1 cellular context compared by ENCODE assay signal in genomic region chr15:70703066-70703465, GRCh38.
TF ChIP-seq lines count a peak whose summit lies in the region.

No MANE protein-coding gene starts in this region.

TF ChIP-seq in HepG2, 621 proteins besides CTCF, POLR2A, EP300 and RAD21 (continued from another document):
- TF ChIP-seq, protein P1, sequence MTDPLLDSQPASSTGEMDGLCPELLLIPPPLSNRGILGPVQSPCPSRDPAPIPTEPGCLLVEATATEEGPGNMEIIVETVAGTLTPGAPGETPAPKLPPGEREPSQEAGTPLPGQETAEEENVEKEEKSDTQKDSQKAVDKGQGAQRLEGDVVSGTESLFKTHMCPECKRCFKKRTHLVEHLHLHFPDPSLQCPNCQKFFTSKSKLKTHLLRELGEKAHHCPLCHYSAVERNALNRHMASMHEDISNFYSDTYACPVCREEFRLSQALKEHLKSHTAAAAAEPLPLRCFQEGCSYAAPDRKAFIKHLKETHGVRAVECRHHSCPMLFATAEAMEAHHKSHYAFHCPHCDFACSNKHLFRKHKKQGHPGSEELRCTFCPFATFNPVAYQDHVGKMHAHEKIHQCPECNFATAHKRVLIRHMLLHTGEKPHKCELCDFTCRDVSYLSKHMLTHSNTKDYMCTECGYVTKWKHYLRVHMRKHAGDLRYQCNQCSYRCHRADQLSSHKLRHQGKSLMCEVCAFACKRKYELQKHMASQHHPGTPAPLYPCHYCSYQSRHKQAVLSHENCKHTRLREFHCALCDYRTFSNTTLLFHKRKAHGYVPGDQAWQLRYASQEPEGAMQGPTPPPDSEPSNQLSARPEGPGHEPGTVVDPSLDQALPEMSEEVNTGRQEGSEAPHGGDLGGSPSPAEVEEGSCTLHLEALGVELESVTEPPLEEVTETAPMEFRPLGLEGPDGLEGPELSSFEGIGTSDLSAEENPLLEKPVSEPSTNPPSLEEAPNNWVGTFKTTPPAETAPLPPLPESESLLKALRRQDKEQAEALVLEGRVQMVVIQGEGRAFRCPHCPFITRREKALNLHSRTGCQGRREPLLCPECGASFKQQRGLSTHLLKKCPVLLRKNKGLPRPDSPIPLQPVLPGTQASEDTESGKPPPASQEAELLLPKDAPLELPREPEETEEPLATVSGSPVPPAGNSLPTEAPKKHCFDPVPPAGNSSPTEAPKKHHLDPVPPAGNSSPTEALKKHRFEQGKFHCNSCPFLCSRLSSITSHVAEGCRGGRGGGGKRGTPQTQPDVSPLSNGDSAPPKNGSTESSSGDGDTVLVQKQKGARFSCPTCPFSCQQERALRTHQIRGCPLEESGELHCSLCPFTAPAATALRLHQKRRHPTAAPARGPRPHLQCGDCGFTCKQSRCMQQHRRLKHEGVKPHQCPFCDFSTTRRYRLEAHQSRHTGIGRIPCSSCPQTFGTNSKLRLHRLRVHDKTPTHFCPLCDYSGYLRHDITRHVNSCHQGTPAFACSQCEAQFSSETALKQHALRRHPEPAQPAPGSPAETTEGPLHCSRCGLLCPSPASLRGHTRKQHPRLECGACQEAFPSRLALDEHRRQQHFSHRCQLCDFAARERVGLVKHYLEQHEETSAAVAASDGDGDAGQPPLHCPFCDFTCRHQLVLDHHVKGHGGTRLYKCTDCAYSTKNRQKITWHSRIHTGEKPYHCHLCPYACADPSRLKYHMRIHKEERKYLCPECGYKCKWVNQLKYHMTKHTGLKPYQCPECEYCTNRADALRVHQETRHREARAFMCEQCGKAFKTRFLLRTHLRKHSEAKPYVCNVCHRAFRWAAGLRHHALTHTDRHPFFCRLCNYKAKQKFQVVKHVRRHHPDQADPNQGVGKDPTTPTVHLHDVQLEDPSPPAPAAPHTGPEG (CRISPR knock-in tag; IDR thresholded peaks at IDR 0.05) = no peak
- TF ChIP-seq ATRX (CRISPR knock-in tag; IDR thresholded peaks at IDR 0.05; ENCODE audit: borderline replicate concordance) = no peak
- TF ChIP-seq SNAI1 (CRISPR knock-in tag; IDR thresholded peaks at IDR 0.05; ENCODE audit: borderline replicate concordance) = no peak
- TF ChIP-seq NFKBIZ (CRISPR knock-in tag; IDR thresholded peaks at IDR 0.05) = no peak
- TF ChIP-seq, protein P2, sequence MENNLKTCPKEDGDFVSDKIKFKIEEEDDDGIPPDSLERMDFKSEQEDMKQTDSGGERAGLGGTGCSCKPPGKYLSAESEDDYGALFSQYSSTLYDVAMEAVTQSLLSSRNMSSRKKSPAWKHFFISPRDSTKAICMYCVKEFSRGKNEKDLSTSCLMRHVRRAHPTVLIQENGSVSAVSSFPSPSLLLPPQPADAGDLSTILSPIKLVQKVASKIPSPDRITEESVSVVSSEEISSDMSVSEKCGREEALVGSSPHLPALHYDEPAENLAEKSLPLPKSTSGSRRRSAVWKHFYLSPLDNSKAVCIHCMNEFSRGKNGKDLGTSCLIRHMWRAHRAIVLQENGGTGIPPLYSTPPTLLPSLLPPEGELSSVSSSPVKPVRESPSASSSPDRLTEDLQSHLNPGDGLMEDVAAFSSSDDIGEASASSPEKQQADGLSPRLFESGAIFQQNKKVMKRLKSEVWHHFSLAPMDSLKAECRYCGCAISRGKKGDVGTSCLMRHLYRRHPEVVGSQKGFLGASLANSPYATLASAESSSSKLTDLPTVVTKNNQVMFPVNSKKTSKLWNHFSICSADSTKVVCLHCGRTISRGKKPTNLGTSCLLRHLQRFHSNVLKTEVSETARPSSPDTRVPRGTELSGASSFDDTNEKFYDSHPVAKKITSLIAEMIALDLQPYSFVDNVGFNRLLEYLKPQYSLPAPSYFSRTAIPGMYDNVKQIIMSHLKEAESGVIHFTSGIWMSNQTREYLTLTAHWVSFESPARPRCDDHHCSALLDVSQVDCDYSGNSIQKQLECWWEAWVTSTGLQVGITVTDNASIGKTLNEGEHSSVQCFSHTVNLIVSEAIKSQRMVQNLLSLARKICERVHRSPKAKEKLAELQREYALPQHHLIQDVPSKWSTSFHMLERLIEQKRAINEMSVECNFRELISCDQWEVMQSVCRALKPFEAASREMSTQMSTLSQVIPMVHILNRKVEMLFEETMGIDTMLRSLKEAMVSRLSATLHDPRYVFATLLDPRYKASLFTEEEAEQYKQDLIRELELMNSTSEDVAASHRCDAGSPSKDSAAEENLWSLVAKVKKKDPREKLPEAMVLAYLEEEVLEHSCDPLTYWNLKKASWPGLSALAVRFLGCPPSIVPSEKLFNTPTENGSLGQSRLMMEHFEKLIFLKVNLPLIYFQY (CRISPR knock-in tag; IDR thresholded peaks at IDR 0.05; ENCODE audit: borderline replicate concordance) = no peak
